ENCODE assay signal across 9 cellular contexts in the genomic region with DNA sequence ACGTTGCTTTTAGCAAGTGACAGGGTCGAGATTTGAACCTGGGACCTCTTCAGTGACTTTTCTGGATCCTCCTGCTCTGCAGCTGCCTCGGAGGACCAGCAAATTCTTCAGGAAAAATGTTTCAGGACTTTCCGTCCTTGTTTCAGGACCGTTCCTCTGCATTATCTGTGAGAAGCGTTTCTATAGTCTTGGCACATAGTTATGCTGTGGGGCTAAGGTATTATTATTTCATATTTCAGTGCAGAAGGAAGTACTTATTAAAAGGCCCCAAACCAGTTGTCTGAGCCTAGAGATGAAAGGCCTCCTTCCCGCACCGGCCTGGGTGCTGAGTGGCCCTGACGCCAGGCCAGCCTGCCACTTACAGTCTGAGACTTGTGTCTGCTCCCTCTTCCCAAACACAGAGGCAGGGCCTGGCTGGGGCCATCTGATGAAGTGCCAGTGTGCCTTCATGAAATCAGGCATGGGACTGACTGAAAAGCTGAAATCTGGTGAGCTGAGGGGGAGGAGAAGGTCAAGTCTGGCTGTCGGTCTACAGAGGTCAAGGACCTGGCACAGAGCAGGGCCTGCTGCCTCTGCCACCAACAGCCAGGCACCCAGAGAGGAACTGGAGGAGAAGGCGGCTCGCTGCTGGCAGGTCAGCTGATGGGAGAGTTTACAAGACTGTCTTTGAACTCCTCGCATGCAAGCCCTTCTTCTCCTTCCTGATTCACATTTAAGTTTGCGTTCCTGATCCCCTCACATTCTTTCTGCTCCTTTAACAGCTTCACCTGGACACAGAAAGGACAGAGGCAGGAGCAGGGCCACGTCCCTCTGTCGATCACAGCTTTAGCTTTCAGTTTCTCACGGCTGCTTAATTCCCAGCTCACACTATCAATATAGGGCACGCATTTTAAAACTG. TPM values are rescaled to one million over a fixed set of nuclear protein-coding genes. Genes with fewer than 3 reads are reported as not detected.
DNase-seq lines count a peak whose midpoint lies in the region; ATAC-seq, FAIRE-seq and TF ChIP-seq lines count a peak whose summit lies in the region.
"Had no signal": no experiment of that assay in that cellular context is flagged by ENCODE, and none has a peak within 500 bp of the region (broad histone marks: within the 10 kb centered on the region; RNA-seq: fewer than 3 reads in every experiment).

No MANE protein-coding gene starts in this region.

- H3K27ac ChIP-seq in endothelial cell of umbilical vein (ENCODE audit: insufficient read depth, low read depth, low read length), result peak overlapping the region; percentile 43

- H3K4me3 ChIP-seq in endothelial cell of umbilical vein (replicated peaks in 1 of 3; ENCODE audit: insufficient read depth in 1 of 3, low read depth in 1 of 3, low read length in 3 of 3), result peak overlapping the region in 2 of 3 experiments; percentile 4 to 15

- H4K20me1 ChIP-seq in endothelial cell of umbilical vein (replicated peaks; ENCODE audit: control insufficient read depth, extremely low read depth, insufficient read depth, low read length), result no peaks in the 10 kb centered on the region

- DNase-seq in stimulated activated CD4-positive, alpha-beta T cell treated with anti-CD3 and anti-CD28 coated beads, Interleukin-15, amount 100 ng/mL, for 24 hours, result peak; percentile 20
- no peak for DNase-seq in stimulated activated CD4-positive, alpha-beta T cell treated with anti-CD3 and anti-CD28 coated beads, Interleukin-12 subunit alpha, Interleukin-12 subunit beta, amount 100 ng/mL, for 4 hours
- no peak for DNase-seq in T-helper 2 cell treated with Interferon-gamma antibody and Interleukin-4, amounts not matched to agents 5 μg/mL and 100 μg/mL, for 36 hours (ENCODE audit: low spot score)
- DNase-seq in endothelial cell of umbilical vein (ENCODE audit: low read depth, low spot score) (peak; percentile 58), natural killer cell (no peak), glutamatergic neuron (no peak)
- no peak for DNase-seq in effector CD8-positive, alpha-beta T cell (lab: John Stamatoyannopoulos, UW)

- H3K9ac ChIP-seq in endothelial cell of umbilical vein (replicated peaks; ENCODE audit: extremely low read depth, insufficient read depth, low read length), result peak overlapping the region; percentile 40

- no peaks in the 10 kb centered on the region for H3K27me3 ChIP-seq in endothelial cell of umbilical vein (ENCODE audit: control insufficient read depth in 2 of 2, insufficient read depth in 2 of 2, low read length in 2 of 2)

- peak; percentile 72 for FAIRE-seq in endothelial cell of umbilical vein (lab: Jason Lieb, UNC)
- FAIRE-seq: endometrium had no signal

- H3K4me1 ChIP-seq in endothelial cell of umbilical vein (ENCODE audit: control insufficient read depth, extremely low read depth, insufficient read depth, low read length), result peaks cover 20% of the 10 kb centered on the region

- H3K27me3 Mint-ChIP-seq in T-helper 2 cell treated with Interferon-gamma antibody and Interleukin-4, amounts not matched to agents 5 μg/mL and 100 μg/mL, for 36 hours (ENCODE audit: low read depth), result peaks cover 6% of the 10 kb centered on the region
- H3K27me3 Mint-ChIP-seq in natural killer cell (ENCODE audit: low read depth in 2 of 2) (peaks cover 0 to 4% of the 10 kb centered on the region in 2 donors), glutamatergic neuron (ENCODE audit: unreplicated experiment) (peaks cover 4% of the 10 kb centered on the region)

- H2AFZ ChIP-seq in endothelial cell of umbilical vein (ENCODE audit: low read depth, low read length), result peak overlapping the region; percentile 98

- TF ChIP-seq CTCF in endothelial cell of umbilical vein (IDR thresholded peaks at IDR 0.05; ENCODE audit: extremely low read depth in 1 of 2, insufficient read depth in 1 of 2, low read depth in 1 of 2, low read length in 2 of 2) (no peak), natural killer cell (IDR thresholded peaks at IDR 0.05) (no peak), glutamatergic neuron (IDR thresholded peaks at IDR 0.05; ENCODE audit: partially characterized antibody, unreplicated experiment) (no peak)

- H3K4me3 Mint-ChIP-seq in T-helper 2 cell treated with Interferon-gamma antibody and Interleukin-4, amounts not matched to agents 5 μg/mL and 100 μg/mL, for 36 hours, result peak overlapping the region; percentile 85
- H3K4me3 Mint-ChIP-seq in natural killer cell (peak overlapping the region; percentile 88), glutamatergic neuron (ENCODE audit: unreplicated experiment) (no peak overlapping the region)

- intact Hi-C loops in endothelial cell of umbilical vein (cut with micrococcal nuclease), result loop anchor here (1.0 kb wide), 1 partner anchor 8 kb away; no protein-coding TSS in a partner anchor
- intact Hi-C loops in natural killer cell (cut with micrococcal nuclease), result no loop called here

- H3K9me1 ChIP-seq in endothelial cell of umbilical vein (replicated peaks; ENCODE audit: control insufficient read depth, extremely low read depth, insufficient read depth, low read length), result no peaks in the 10 kb centered on the region

- POLR2A ChIA-PET in endothelial cell of umbilical vein (lab: Charles Lee), result interaction anchor here (1.5 kb wide), 1 partner anchor 11 kb away, joined by 4 read pairs; no protein-coding TSS in a partner anchor

- peak overlapping the region; percentile 38 for H3K4me2 ChIP-seq in endothelial cell of umbilical vein (ENCODE audit: insufficient read depth, low read length)

- peaks cover 11% of the 10 kb centered on the region for H3K4me1 Mint-ChIP-seq in T-helper 2 cell treated with Interferon-gamma antibody and Interleukin-4, amounts not matched to agents 5 μg/mL and 100 μg/mL, for 36 hours (ENCODE audit: low read depth)
- H3K4me1 Mint-ChIP-seq in natural killer cell (peaks cover 12 to 20% of the 10 kb centered on the region in 2 donors), glutamatergic neuron (ENCODE audit: low read depth, unreplicated experiment) (peaks cover 4% of the 10 kb centered on the region)

- no TSS peak for BruUV-seq in endothelial cell of umbilical vein (replicated peaks; lab: Mats Ljungman, UMichigan)

- dilution Hi-C loops in endothelial cell of umbilical vein (cut with MboI; ENCODE audit: extremely low pct_ligation_motif_present, low sequenced_read_pairs), result no loop called here

- no peak for TF ChIP-seq POLR2A in endothelial cell of umbilical vein (IDR thresholded peaks at IDR 0.05; ENCODE audit: low read depth, low read length)

- no peaks in the 10 kb centered on the region for H3K79me2 ChIP-seq in endothelial cell of umbilical vein (ENCODE audit: control insufficient read depth, insufficient read depth, low read length)

- peak overlapping the region; percentile 87 for H3K27ac Mint-ChIP-seq in T-helper 2 cell treated with Interferon-gamma antibody and Interleukin-4, amounts not matched to agents 5 μg/mL and 100 μg/mL, for 36 hours
- peak overlapping the region; percentile 84 to 93 for H3K27ac Mint-ChIP-seq in natural killer cell
- no peak overlapping the region for H3K27ac Mint-ChIP-seq in glutamatergic neuron (ENCODE audit: unreplicated experiment)

- H3K36me3 ChIP-seq in endothelial cell of umbilical vein (ENCODE audit: control insufficient read depth in 2 of 2, extremely low read depth in 1 of 2, insufficient read depth in 2 of 2, low read length in 2 of 2), result no peaks in the 10 kb centered on the region

- no peaks in the 10 kb centered on the region for H3K9me3 Mint-ChIP-seq in T-helper 2 cell treated with Interferon-gamma antibody and Interleukin-4, amounts not matched to agents 5 μg/mL and 100 μg/mL, for 36 hours
- no peaks in the 10 kb centered on the region for H3K9me3 Mint-ChIP-seq in natural killer cell
- no peaks in the 10 kb centered on the region for H3K9me3 Mint-ChIP-seq in glutamatergic neuron (ENCODE audit: unreplicated experiment)

- H3K9me3 ChIP-seq in endothelial cell of umbilical vein (replicated peaks; ENCODE audit: control insufficient read depth, insufficient read depth, low read length), result no peaks in the 10 kb centered on the region

- peak; percentile 56 for ATAC-seq in HG03060 (IDR thresholded peaks at IDR 0.05; ENCODE audit: low read depth, unreplicated experiment)
- peak; percentile 78 to 82 (median 81) for ATAC-seq in natural killer cell

- CTCF ChIA-PET in endothelial cell of umbilical vein (lab: Charles Lee), result interaction anchor here (0.8 to 2.7 kb wide), 6 partner anchors 11 to 234 kb away, joined by 3 to 13 read pairs (median 4); no protein-coding TSS in a partner anchor

- no peaks in the 10 kb centered on the region for H3K36me3 Mint-ChIP-seq in T-helper 2 cell treated with Interferon-gamma antibody and Interleukin-4, amounts not matched to agents 5 μg/mL and 100 μg/mL, for 36 hours (ENCODE audit: low read depth)
- no peaks in the 10 kb centered on the region for H3K36me3 Mint-ChIP-seq in natural killer cell
- no peaks in the 10 kb centered on the region for H3K36me3 Mint-ChIP-seq in glutamatergic neuron (ENCODE audit: unreplicated experiment)

TF ChIP-seq in endothelial cell of umbilical vein, 7 proteins besides CTCF, POLR2A, EP300 and RAD21:
- TF ChIP-seq, protein P1, sequence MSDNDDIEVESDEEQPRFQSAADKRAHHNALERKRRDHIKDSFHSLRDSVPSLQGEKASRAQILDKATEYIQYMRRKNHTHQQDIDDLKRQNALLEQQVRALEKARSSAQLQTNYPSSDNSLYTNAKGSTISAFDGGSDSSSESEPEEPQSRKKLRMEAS (IDR thresholded peaks at IDR 0.05; ENCODE audit: insufficient read depth, insufficient read length), result no peak
- TF ChIP-seq EZH2 (IDR thresholded peaks at IDR 0.05; ENCODE audit: borderline replicate concordance, low read depth, low read length, severe bottlenecking) (no peak), FOS (IDR thresholded peaks at IDR 0.05; ENCODE audit: borderline replicate concordance, insufficient read depth, low read length) (no peak), JUN (IDR thresholded peaks at IDR 0.05; ENCODE audit: borderline replicate concordance, insufficient read depth, insufficient read length, low read depth) (no peak), POLR2AphosphoS5 (IDR thresholded peaks at IDR 0.05; ENCODE audit: insufficient read depth, low read depth, low read length) (no peak), GATA2 (IDR thresholded peaks at IDR 0.05; ENCODE audit: insufficient read depth, insufficient read length, low read depth, low read length) (no peak), MYC (IDR thresholded peaks at IDR 0.05; ENCODE audit: low read depth, low read length) (no peak)

RNA-seq across cellular contexts. Expression of a gene that starts 8.9 kb away (rescaled TPM):
- total RNA-seq in endothelial cell of umbilical vein (232 and 233 TPM in 2 replicates), natural killer cell (100 to 1,000 TPM; 148 to 174 (median 166) TPM), glutamatergic neuron (ENCODE audit: unreplicated experiment) (50.5 TPM)
- polyA plus RNA-seq in endothelial cell of umbilical vein, result 175 and 178 TPM in 2 replicates
- polyA plus RNA-seq in endothelial cell of umbilical vein (2011; cell fraction: cytosol; rRNA removed), result 152 and 173 TPM in 2 replicates
- polyA plus RNA-seq in endothelial cell of umbilical vein (2011; cell fraction: nucleus; rRNA removed), result 179 and 220 TPM in 2 replicates
- 92.6 and 143 TPM in 2 replicates for polyA plus RNA-seq in endothelial cell of umbilical vein (2012)
- 484 and 519 TPM in 2 replicates for polyA minus RNA-seq in endothelial cell of umbilical vein
- polyA minus RNA-seq in endothelial cell of umbilical vein (2011; cell fraction: cytosol; rRNA and poly(A)+ RNA removed), result 83.3 TPM
- polyA minus RNA-seq in endothelial cell of umbilical vein (2011; cell fraction: nucleus; rRNA and poly(A)+ RNA removed), result 324 and 418 TPM in 2 replicates

Comparison
In these comparisons a context has a peak if more than half of its experiments do, and no peak if none do; other contexts are left out.
1. DNase-seq: peak in stimulated activated CD4-positive, alpha-beta T cell treated with anti-CD3 and anti-CD28 coated beads, Interleukin-15, amount 100 ng/mL, for 24 hours (single experiment) and endothelial cell of umbilical vein (single experiment); none in stimulated activated CD4-positive, alpha-beta T cell treated with anti-CD3 and anti-CD28 coated beads, Interleukin-12 subunit alpha, Interleukin-12 subunit beta, amount 100 ng/mL, for 4 hours (single experiment), T-helper 2 cell treated with Interferon-gamma antibody and Interleukin-4, amounts not matched to agents 5 μg/mL and 100 μg/mL, for 36 hours (single experiment), natural killer cell (single experiment), glutamatergic neuron (single experiment) and effector CD8-positive, alpha-beta T cell (single experiment).